11 cellular contexts compared by ENCODE assay signal in the genomic region with DNA sequence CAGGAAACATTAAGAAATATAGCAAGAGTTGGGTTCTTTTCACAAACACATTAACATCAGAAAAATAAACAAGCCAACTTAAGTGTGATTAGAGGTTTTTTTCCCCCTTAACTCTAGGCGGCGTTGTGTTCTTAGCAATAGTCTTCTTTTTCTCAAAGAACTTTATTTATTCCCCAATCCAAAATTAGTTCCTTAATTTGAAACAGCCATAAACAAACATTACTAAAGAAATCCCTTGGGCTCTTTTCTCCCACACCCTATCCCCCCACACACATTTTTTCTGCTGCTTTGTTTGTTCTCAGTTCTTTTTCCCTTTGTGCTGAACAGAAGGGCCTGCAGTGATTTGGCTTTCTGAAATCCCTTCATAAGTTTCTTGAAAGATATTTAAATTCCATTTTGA. TPM values are rescaled to one million over a fixed set of nuclear protein-coding genes. Genes with fewer than 3 reads are reported as not detected.
DNase-seq lines count a peak whose midpoint lies in the region; ATAC-seq, FAIRE-seq and TF ChIP-seq lines count a peak whose summit lies in the region.
"Had no signal": no experiment of that assay in that cellular context is flagged by ENCODE, and none has a peak within 500 bp of the region (broad histone marks: within the 10 kb centered on the region; RNA-seq: fewer than 3 reads in every experiment).

No MANE protein-coding gene starts in this region.

- H3K27ac Mint-ChIP-seq in neural progenitor cell, result peak overlapping the region; percentile 6
- no peak overlapping the region for H3K27ac Mint-ChIP-seq in immature natural killer cell
- H3K27ac Mint-ChIP-seq: natural killer cell treated with Interleukin-12 subunit alpha and Interleukin-12 subunit beta and Interleukin-15 and Interleukin-18, amount 100 ng/mL, for 72 hours had no signal

- no peaks in the 10 kb centered on the region for H3K4me1 ChIP-seq in OCI-LY1 (ENCODE audit: insufficient read depth, low read length, severe bottlenecking)
- peaks cover 7% of the 10 kb centered on the region for H3K4me1 ChIP-seq in neural progenitor cell
- no peaks in the 10 kb centered on the region for H3K4me1 ChIP-seq in effector memory CD4-positive, alpha-beta T cell (ENCODE audit: control insufficient read depth, insufficient read depth, low read length, poor library complexity, severe bottlenecking)

- H3K4me2 ChIP-seq in OCI-LY1 (ENCODE audit: low read length) (no peak overlapping the region), neural progenitor cell (no peak overlapping the region)

- H3K9me2 ChIP-seq in OCI-LY1 (ENCODE audit: low read depth, low read length), result no peaks in the 10 kb centered on the region

- H3K9ac ChIP-seq in OCI-LY1 (ENCODE audit: low read length) (no peak overlapping the region), neural progenitor cell (no peak overlapping the region)

- DNase-seq in EL (peak; percentile 37), neural progenitor cell (ENCODE audit: low spot score) (peak; percentile 19), immature natural killer cell (no peak), NCI-H82 (lab: John Stamatoyannopoulos, UW) (no peak)
- DNase-seq in effector memory CD4-positive, alpha-beta T cell, result no peak
- DNase-seq: NK-92 treated with Interleukin-12 subunit alpha and Interleukin-12 subunit beta, amount 100 ng/mL, for 24 hours had no signal

- no peaks in the 10 kb centered on the region for H3K9me3 ChIP-seq in OCI-LY1 (ENCODE audit: low read length)
- H3K9me3 ChIP-seq in neural progenitor cell (ENCODE audit: low read depth), result no peaks in the 10 kb centered on the region
- H3K9me3 ChIP-seq in effector memory CD4-positive, alpha-beta T cell (ENCODE audit: control insufficient read depth, low read length), result no peaks in the 10 kb centered on the region

- H3K4me3 Mint-ChIP-seq in neural progenitor cell (no peak overlapping the region), immature natural killer cell (no peak overlapping the region)
- H3K4me3 Mint-ChIP-seq: natural killer cell treated with Interleukin-12 subunit alpha and Interleukin-12 subunit beta and Interleukin-15 and Interleukin-18, amount 100 ng/mL, for 72 hours had no signal

- H3K79me2 ChIP-seq in OCI-LY1 (ENCODE audit: insufficient read depth, low read length) (no peaks in the 10 kb centered on the region), neural progenitor cell (ENCODE audit: low read depth) (no peaks in the 10 kb centered on the region)

- H3K4me1 Mint-ChIP-seq in neural progenitor cell (peaks cover 9% of the 10 kb centered on the region), immature natural killer cell (no peaks in the 10 kb centered on the region)

- H3K27me3 Mint-ChIP-seq in neural progenitor cell (ENCODE audit: insufficient read depth, low read depth), result no peaks in the 10 kb centered on the region
- peaks cover 1 to 3% (median 1%) of the 10 kb centered on the region in 3 donors for H3K27me3 Mint-ChIP-seq in immature natural killer cell (ENCODE audit: low read depth in 3 of 3)
- H3K27me3 Mint-ChIP-seq: natural killer cell treated with Interleukin-12 subunit alpha and Interleukin-12 subunit beta and Interleukin-15 and Interleukin-18, amount 100 ng/mL, for 72 hours had no signal

- ATAC-seq in HG02840 (IDR thresholded peaks at IDR 0.05; ENCODE audit: low FRiP score, unreplicated experiment), result no peak
- ATAC-seq: natural killer cell treated with Interleukin-12 subunit alpha and Interleukin-12 subunit beta and Interleukin-15 and Interleukin-18, amount 100 ng/mL, for 72 hours had no signal

- no peaks in the 10 kb centered on the region for H3K27me3 ChIP-seq in OCI-LY1 (ENCODE audit: insufficient read depth, low read length)
- no peaks in the 10 kb centered on the region for H3K27me3 ChIP-seq in neural progenitor cell
- H3K27me3 ChIP-seq in effector memory CD4-positive, alpha-beta T cell (replicated peaks; ENCODE audit: control insufficient read depth, insufficient read depth, low read length, poor library complexity, severe bottlenecking), result no peaks in the 10 kb centered on the region

- H3K9me3 Mint-ChIP-seq in neural progenitor cell (no peaks in the 10 kb centered on the region), immature natural killer cell (no peaks in the 10 kb centered on the region)
- H3K9me3 Mint-ChIP-seq: natural killer cell treated with Interleukin-12 subunit alpha and Interleukin-12 subunit beta and Interleukin-15 and Interleukin-18, amount 100 ng/mL, for 72 hours had no signal

- no peak overlapping the region for H3K4me3 ChIP-seq in OCI-LY1 (ENCODE audit: low read depth, low read length, poor library complexity, severe bottlenecking)
- no peak overlapping the region for H3K4me3 ChIP-seq in neural progenitor cell
- no peak overlapping the region for H3K4me3 ChIP-seq in effector memory CD4-positive, alpha-beta T cell (ENCODE audit: insufficient read depth, low read depth, low read length, poor library complexity, severe bottlenecking)

- H4K20me1 ChIP-seq in OCI-LY1 (ENCODE audit: insufficient read depth, low read length) (no peaks in the 10 kb centered on the region), neural progenitor cell (ENCODE audit: low read depth) (no peaks in the 10 kb centered on the region)

- H2AFZ ChIP-seq in OCI-LY1 (ENCODE audit: low read length) (no peak overlapping the region), neural progenitor cell (replicated peaks) (peak overlapping the region; percentile 86)

- H3F3A ChIP-seq in OCI-LY1 (ENCODE audit: insufficient read depth, low read length), result no peaks in the 10 kb centered on the region
- no peaks in the 10 kb centered on the region for H3F3A ChIP-seq in neural progenitor cell (ENCODE audit: low read depth)

- peak; percentile 46 for TF ChIP-seq CTCF in OCI-LY1 (IDR thresholded peaks at IDR 0.05; ENCODE audit: low read length)
- TF ChIP-seq CTCF in neural progenitor cell (IDR thresholded peaks at IDR 0.05), result peak; percentile 55

- H3K36me3 ChIP-seq in OCI-LY1 (ENCODE audit: insufficient read depth, low read length), result no peaks in the 10 kb centered on the region
- H3K36me3 ChIP-seq in neural progenitor cell, result no peaks in the 10 kb centered on the region
- no peaks in the 10 kb centered on the region for H3K36me3 ChIP-seq in effector memory CD4-positive, alpha-beta T cell (ENCODE audit: control insufficient read depth, insufficient read depth, low read length)

- peak; percentile 98 for FAIRE-seq in endometrium (lab: Jason Lieb, UNC)

- H3K36me3 Mint-ChIP-seq in neural progenitor cell (no peaks in the 10 kb centered on the region), immature natural killer cell (no peaks in the 10 kb centered on the region)
- H3K36me3 Mint-ChIP-seq: natural killer cell treated with Interleukin-12 subunit alpha and Interleukin-12 subunit beta and Interleukin-15 and Interleukin-18, amount 100 ng/mL, for 72 hours had no signal

- H3K27ac ChIP-seq in OCI-LY1 (ENCODE audit: low read depth, low read length, poor library complexity, severe bottlenecking), result no peak overlapping the region
- no peak overlapping the region for H3K27ac ChIP-seq in neural progenitor cell
- H3K27ac ChIP-seq in effector memory CD4-positive, alpha-beta T cell (ENCODE audit: insufficient read depth, low read length, poor library complexity, severe bottlenecking), result no peak overlapping the region

RNA-seq across cellular contexts. Expression of gene MYO1B, which starts 13.2 kb away (rescaled TPM):
- total RNA-seq in neural progenitor cell (ENCODE audit: low replicate concordance), result 64.8 and 88.0 TPM in 2 replicates
- polyA plus RNA-seq in immature natural killer cell, result not detected
- total RNA-seq: G401 had no signal

Comparison
In these comparisons a context has a peak if more than half of its experiments do, and no peak if none do; other contexts are left out.
1. DNase-seq: peak in EL (single experiment) and neural progenitor cell (single experiment); none in effector memory CD4-positive, alpha-beta T cell (0 of 3), immature natural killer cell (0 of 3) and NCI-H82 (single experiment).